ENCODE assay signal across 8 cellular contexts in the genomic region with DNA sequence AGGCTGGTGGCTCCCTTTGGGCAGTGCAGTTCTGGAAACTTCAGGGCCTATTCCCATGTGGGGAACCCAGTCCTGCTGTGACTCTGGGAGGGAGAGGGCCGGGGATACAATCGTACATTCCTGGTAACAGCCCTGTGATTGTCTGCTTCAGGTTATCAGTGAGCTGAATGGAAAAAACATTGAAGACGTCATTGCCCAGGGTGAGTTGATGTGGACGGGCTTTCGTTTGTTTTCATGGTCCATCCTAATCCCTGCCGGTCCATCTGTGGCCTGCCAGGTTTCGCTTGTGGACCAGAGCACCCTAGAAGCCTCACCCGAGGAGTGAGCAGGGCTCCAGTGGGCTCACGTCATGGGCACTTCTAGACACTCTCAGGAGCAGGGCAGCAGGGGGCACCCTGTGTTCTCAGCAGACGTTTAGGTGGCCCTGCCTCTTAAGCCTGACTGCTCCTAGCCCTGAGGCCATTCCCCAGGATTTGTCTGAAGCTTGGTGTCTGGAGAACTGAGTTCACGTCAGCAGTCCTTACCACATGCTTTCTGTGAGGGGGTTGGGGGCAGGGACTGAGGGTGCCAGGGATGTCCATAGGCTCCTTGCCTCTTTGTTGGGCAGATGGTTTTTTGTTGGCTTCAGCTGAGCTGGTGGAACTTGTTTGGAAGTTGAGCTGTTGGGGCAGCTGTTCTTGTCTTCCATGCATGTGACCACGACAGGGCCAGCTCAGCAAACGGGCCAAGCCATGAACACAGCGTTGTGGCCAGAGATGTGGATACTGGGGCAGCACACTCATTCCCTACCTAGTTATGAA. TPM values are rescaled to one million over a fixed set of nuclear protein-coding genes. Genes with fewer than 3 reads are reported as not detected.
DNase-seq lines count a peak whose midpoint lies in the region; ATAC-seq and TF ChIP-seq lines count a peak whose summit lies in the region.

No MANE protein-coding gene starts in this region.

- no peaks in the 10 kb centered on the region for H3K27me3 Mint-ChIP-seq in T-helper 2 cell treated with Interferon-gamma antibody and Interleukin-4, amounts not matched to agents 5 μg/mL and 100 μg/mL, for 36 hours (ENCODE audit: low read depth)

- DNase-seq in T-helper 2 cell treated with Interferon-gamma antibody and Interleukin-4, amounts not matched to agents 5 μg/mL and 100 μg/mL, for 36 hours (ENCODE audit: low spot score), result no peak
- DNase-seq in T-helper 2 cell (no peak), RWPE1 (ENCODE audit: low spot score) (no peak), epithelial cell of proximal tubule (ENCODE audit: low read depth) (no peak), skeletal muscle cell (ENCODE audit: low read depth) (no peak), NCI-H2227 treated with DMSO at 0.1 percent for 48 hours (lab: John Stamatoyannopoulos, UW) (no peak), Right ventricle myocardium superior (no peak)
- DNase-seq in activated CD4-positive, CD25-positive, alpha-beta regulatory T cell treated with anti-CD3 and anti-CD28 coated beads, Interleukin-2, amount 50 U/mL, for 72 hours, result no peak

- TF ChIP-seq CTCF in RWPE1 (conservative IDR thresholded peaks at IDR 0.05; ENCODE audit: low read depth) (no peak), epithelial cell of proximal tubule (conservative IDR thresholded peaks at IDR 0.05; ENCODE audit: low read depth, low read length) (peak; percentile 36)

- peak overlapping the region; percentile 97 for H3K27ac ChIP-seq in RWPE1

- ATAC-seq in Right ventricle myocardium superior (ENCODE audit: poor library complexity), result no peak

- peaks cover 33% of the 10 kb centered on the region for H3K36me3 Mint-ChIP-seq in T-helper 2 cell treated with Interferon-gamma antibody and Interleukin-4, amounts not matched to agents 5 μg/mL and 100 μg/mL, for 36 hours (ENCODE audit: low read depth)

- CTCF ChIA-PET in RWPE1 (lab: Yijun Ruan, JAX), result interaction anchor here (0.6 kb wide), 1 partner anchor 48 kb away, joined by 7 read pairs; no protein-coding TSS in a partner anchor

- H3K4me3 ChIP-seq in epithelial cell of proximal tubule (ENCODE audit: low read depth, low read length), result peak overlapping the region; percentile 96
- peak overlapping the region; percentile 97 for H3K4me3 ChIP-seq in skeletal muscle cell (ENCODE audit: low read depth, low read length)

- POLR2A ChIA-PET in RWPE1 (lab: Yijun Ruan, JAX; ENCODE audit: low non-redundant PET), result interaction anchor here (0.6 to 1.1 kb wide), 3 partner anchors 11 to 29 kb away, joined by 3 to 8 read pairs (median 4); no protein-coding TSS in a partner anchor

- intact Hi-C loops in Right ventricle myocardium superior (cut with DNase I), result no loop called here

- peak overlapping the region; percentile 55 for H3K27ac Mint-ChIP-seq in T-helper 2 cell treated with Interferon-gamma antibody and Interleukin-4, amounts not matched to agents 5 μg/mL and 100 μg/mL, for 36 hours

- H3K4me1 Mint-ChIP-seq in T-helper 2 cell treated with Interferon-gamma antibody and Interleukin-4, amounts not matched to agents 5 μg/mL and 100 μg/mL, for 36 hours (ENCODE audit: low read depth), result peaks cover 14% of the 10 kb centered on the region

- peak overlapping the region; percentile 88 for H3K4me3 Mint-ChIP-seq in T-helper 2 cell treated with Interferon-gamma antibody and Interleukin-4, amounts not matched to agents 5 μg/mL and 100 μg/mL, for 36 hours

- H3K9me3 Mint-ChIP-seq in T-helper 2 cell treated with Interferon-gamma antibody and Interleukin-4, amounts not matched to agents 5 μg/mL and 100 μg/mL, for 36 hours, result no peaks in the 10 kb centered on the region

RNA-seq across cellular contexts. Expression of a gene that starts 1.9 kb away (rescaled TPM):
- 663 and 837 TPM in 2 replicates for total RNA-seq in epithelial cell of proximal tubule
- 982 TPM for total RNA-seq in Right ventricle myocardium superior

RNA-seq across cellular contexts. Expression of a gene that starts 6.6 kb away (rescaled TPM):
- total RNA-seq in epithelial cell of proximal tubule (17.4 and 32.1 TPM in 2 replicates), Right ventricle myocardium superior (7.3 TPM)

RNA-seq across cellular contexts. Expression of a gene that starts 7.1 kb away (rescaled TPM):
- total RNA-seq in epithelial cell of proximal tubule (19.1 and 34.7 TPM in 2 replicates), Right ventricle myocardium superior (346 TPM)

RNA-seq across cellular contexts. Expression of a gene that starts 13.6 kb away (rescaled TPM):
- total RNA-seq in epithelial cell of proximal tubule, result 20.1 and 33.6 TPM in 2 replicates
- total RNA-seq in Right ventricle myocardium superior, result 3.4 TPM

RNA-seq across cellular contexts. Expression of a gene that starts 16.1 kb away (rescaled TPM):
- total RNA-seq in epithelial cell of proximal tubule, result 21.0 and 55.7 TPM in 2 replicates
- 18.9 TPM for total RNA-seq in Right ventricle myocardium superior
